ENCODE assay signal across 16 cellular contexts in genomic region chr3:142151828-142152227, GRCh38.
"Had no signal": no experiment of that assay in that cellular context is flagged by ENCODE, and none has a peak within 500 bp of the region (broad histone marks: within the 10 kb centered on the region; RNA-seq: fewer than 3 reads in every experiment).

No MANE protein-coding gene starts in this region.

- DNase-seq: KBM-7, MV-4-11, NCI-H1048, NCI-H1105, NCI-H1417, NCI-H1436 treated with DMSO at 0.1 percent for 48 hours, NCI-H1694, NCI-H187 treated with DMSO at 0.1 percent for 48 hours, NCI-H2029 treated with DMSO at 0.1 percent for 48 hours, NCI-H2171 treated with DMSO at 0.1 percent for 48 hours, NCI-H345, NCI-H446 treated with DMSO at 0.1 percent for 48 hours, NCI-H510A treated with DMSO at 0.1 percent for 48 hours, Right ventricle myocardium superior, RPMI8226, SIG-M5 had no signal
